ENCODE assay signal across 8 cellular contexts in the genomic region with DNA sequence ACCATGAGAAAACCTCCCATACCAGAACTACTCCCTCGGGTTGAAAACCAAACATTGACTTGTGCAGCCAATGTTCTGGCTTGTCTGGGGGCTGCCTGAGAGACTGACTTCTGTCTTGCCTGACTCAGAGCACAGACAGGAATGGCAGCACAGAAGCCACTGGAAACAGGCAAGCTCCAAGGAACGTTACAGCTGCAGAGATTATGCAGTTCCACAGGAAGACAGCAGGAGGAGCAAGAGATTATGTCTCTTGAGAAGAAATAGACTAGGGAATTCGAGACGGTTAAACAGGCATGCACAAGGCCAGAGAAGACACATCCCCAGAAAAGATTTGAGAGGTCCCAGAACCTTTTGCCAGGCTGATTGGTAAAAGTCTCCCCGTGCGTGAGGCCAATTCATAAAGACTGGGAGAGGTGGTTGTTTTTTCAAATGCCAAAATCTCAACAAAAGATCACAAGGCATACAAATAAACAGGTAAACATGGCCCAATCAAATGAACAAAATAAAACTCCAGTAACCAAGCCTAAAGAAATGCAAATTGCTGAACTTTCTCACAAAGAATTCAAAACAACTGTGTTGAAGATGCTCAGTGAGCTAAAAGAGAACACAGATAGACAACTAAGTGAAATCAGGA.
DNase-seq lines count a peak whose midpoint lies in the region; TF ChIP-seq lines count a peak whose summit lies in the region.

No MANE protein-coding gene starts in this region.

- H3K4me3 Mint-ChIP-seq in immature natural killer cell, result no peak overlapping the region

- H3K9me2 ChIP-seq in SU-DHL-6 (replicated peaks; ENCODE audit: insufficient read depth, low read length), result no peaks in the 10 kb centered on the region

- peak; percentile 49 for DNase-seq in activated CD8-positive, alpha-beta memory T cell treated with anti-CD3 and anti-CD28 coated beads for 24 hours
- no peak for DNase-seq in activated CD8-positive, alpha-beta memory T cell treated with anti-CD3 and anti-CD28 coated beads, Interleukin-2, amount 50 U/mL, for 4 hours
- DNase-seq in MG63, result peak; percentile 18
- peak; percentile 45 for DNase-seq in fibroblast of the conjunctiva (ENCODE audit: low read depth)
- DNase-seq in retinal pigment epithelial cell (ENCODE audit: low read depth), result no peak
- DNase-seq in NCI-H1436 treated with DMSO at 0.1 percent for 48 hours (lab: John Stamatoyannopoulos, UW), result no peak
- no peak for DNase-seq in immature natural killer cell

- H3K79me2 ChIP-seq in SU-DHL-6 (ENCODE audit: insufficient read depth, low read length), result no peaks in the 10 kb centered on the region

- no peak overlapping the region for H3K27ac Mint-ChIP-seq in immature natural killer cell

- peaks cover 4 to 29% (median 14%) of the 10 kb centered on the region in 6 donors for H3K9me3 Mint-ChIP-seq in immature natural killer cell

- TF ChIP-seq CTCF in SU-DHL-6 (IDR thresholded peaks at IDR 0.05; ENCODE audit: insufficient read depth, low read length, poor library complexity, severe bottlenecking) (peak; percentile 45), retinal pigment epithelial cell (conservative IDR thresholded peaks at IDR 0.05; ENCODE audit: low read depth, low read length) (peak; percentile 80)

- H3F3A ChIP-seq in SU-DHL-6 (ENCODE audit: insufficient read depth), result no peaks in the 10 kb centered on the region

- H3K27me3 ChIP-seq in MG63, result no peaks in the 10 kb centered on the region
- H3K27me3 ChIP-seq in SU-DHL-6 (ENCODE audit: low read length), result no peaks in the 10 kb centered on the region

- no peak overlapping the region for H2AFZ ChIP-seq in SU-DHL-6 (ENCODE audit: low read depth, low read length, severe bottlenecking)

- H3K9ac ChIP-seq in SU-DHL-6 (ENCODE audit: low read length), result no peak overlapping the region

- H3K4me3 ChIP-seq in MG63 (no peak overlapping the region), SU-DHL-6 (ENCODE audit: insufficient read depth, low read length, poor library complexity, severe bottlenecking) (no peak overlapping the region), retinal pigment epithelial cell (ENCODE audit: low read length) (no peak overlapping the region)

- H4K20me1 ChIP-seq in SU-DHL-6 (ENCODE audit: low read depth, low read length), result no peaks in the 10 kb centered on the region

- peaks cover 2 to 8% (median 8%) of the 10 kb centered on the region in 3 donors for H3K27me3 Mint-ChIP-seq in immature natural killer cell (ENCODE audit: low read depth in 3 of 3)

- H3K9me3 ChIP-seq in MG63 (no peaks in the 10 kb centered on the region; the same call in 1 of the 2 replicates), SU-DHL-6 (ENCODE audit: insufficient read depth, low read length) (no peaks in the 10 kb centered on the region)

- peaks cover 0 to 2% of the 10 kb centered on the region in 2 donors for H3K4me1 Mint-ChIP-seq in immature natural killer cell

- H3K36me3 ChIP-seq in MG63, result no peaks in the 10 kb centered on the region
- H3K36me3 ChIP-seq in SU-DHL-6 (ENCODE audit: low read length), result no peaks in the 10 kb centered on the region

- H3K27ac ChIP-seq in SU-DHL-6 (ENCODE audit: low read depth, low read length), result no peak overlapping the region

- H3K4me2 ChIP-seq in SU-DHL-6 (ENCODE audit: low read depth, low read length, poor library complexity, severe bottlenecking), result no peak overlapping the region

- H3K36me3 Mint-ChIP-seq in immature natural killer cell, result no peaks in the 10 kb centered on the region

Comparison
In these comparisons a context has a peak if more than half of its experiments do, and no peak if none do; other contexts are left out.
1. DNase-seq: peak in activated CD8-positive, alpha-beta memory T cell treated with anti-CD3 and anti-CD28 coated beads for 24 hours (single experiment), MG63 (single experiment) and fibroblast of the conjunctiva (single experiment); none in activated CD8-positive, alpha-beta memory T cell treated with anti-CD3 and anti-CD28 coated beads, Interleukin-2, amount 50 U/mL, for 4 hours (single experiment), retinal pigment epithelial cell (single experiment), NCI-H1436 treated with DMSO at 0.1 percent for 48 hours (single experiment) and immature natural killer cell (0 of 3).